18 cellular contexts compared by ENCODE assay signal in the genomic region with DNA sequence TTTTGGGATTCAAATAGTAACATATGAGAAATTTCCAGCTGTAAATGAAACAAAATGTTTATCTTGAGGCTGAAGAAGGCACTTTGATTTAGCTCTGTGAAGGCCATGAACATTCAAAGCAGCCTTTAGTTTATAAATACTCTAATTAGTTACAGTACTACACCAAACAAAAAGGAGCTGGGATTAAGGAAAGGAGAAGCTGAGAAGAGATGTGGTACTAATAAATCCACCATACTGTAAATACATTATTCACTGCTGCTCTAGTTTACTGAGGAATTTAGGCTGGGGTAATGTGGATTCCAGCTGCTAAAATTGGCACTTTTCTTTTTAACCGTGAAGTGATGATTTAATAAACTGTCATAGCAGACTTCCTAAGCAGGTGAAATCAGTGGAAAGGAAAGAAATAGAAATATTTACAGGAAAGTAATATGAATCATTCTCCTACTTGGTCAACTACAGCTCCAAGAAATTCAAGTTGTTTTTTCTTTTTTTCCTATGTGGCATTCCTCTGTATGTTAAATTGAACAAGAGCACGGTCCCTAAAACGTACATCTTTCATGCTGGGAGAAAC.
"Had no signal": no experiment of that assay in that cellular context is flagged by ENCODE, and none has a peak within 500 bp of the region (broad histone marks: within the 10 kb centered on the region; RNA-seq: fewer than 3 reads in every experiment).

No MANE protein-coding gene starts in this region.

- H3K27me3 ChIP-seq: ascending aorta, colonic mucosa, right atrium auricular region, transverse colon had no signal

- H3K27ac ChIP-seq: ascending aorta, colonic mucosa, epithelial cell of prostate, lower lobe of right lung, right atrium auricular region, transverse colon had no signal

- ATAC-seq: activated naive CD8-positive, alpha-beta T cell treated with anti-CD3 and anti-CD28 coated beads, Interleukin-2, amount 50 U/mL, for 24 hours; activated T-cell treated with anti-CD3 and anti-CD28 coated beads, Interleukin-2, amount 50 U/mL, for 72 hours; left cardiac atrium; lower lobe of right lung; stimulated activated naive B cell treated with anti-CD40 and anti-IgM and Interleukin-4, amounts not matched to agents 10 μg/mL and 1 μg/mL and 100 μg/mL, for 72 hours had no signal

- H3K9me3 ChIP-seq: ascending aorta, colonic mucosa, lower lobe of right lung, right atrium auricular region, transverse colon had no signal

- H3K4me3 ChIP-seq: ascending aorta, colonic mucosa, lower lobe of right lung, right atrium auricular region, transverse colon had no signal

- H3K36me3 ChIP-seq: ascending aorta, colonic mucosa, lower lobe of right lung, right atrium auricular region, transverse colon had no signal

- H3K4me1 ChIP-seq: ascending aorta, colonic mucosa, lower lobe of right lung, right atrium auricular region had no signal

- DNase-seq: activated CD4-positive, alpha-beta memory T cell treated with anti-CD3 and anti-CD28 coated beads for 36 hours; activated CD4-positive, alpha-beta T cell treated with anti-CD3 and anti-CD28 coated beads for 1 hour; activated gamma-delta T cell treated with Interleukin-2 at 50 U/mL for 16 hours; activated naive CD8-positive, alpha-beta T cell treated with anti-CD3 and anti-CD28 coated beads, Interleukin-2, amount 50 U/mL, for 24 hours; activated T-cell treated with anti-CD3 and anti-CD28 coated beads, Interleukin-2, amount 50 U/mL, for 72 hours; colonic mucosa; effector CD8-positive, alpha-beta T cell; left cardiac atrium; lower lobe of right lung; midbrain; stimulated activated CD4-positive, alpha-beta T cell treated with anti-CD3 and anti-CD28 coated beads, Interleukin-1b, Interleukin-23, amount 100 ng/mL, for 48 hours; stimulated activated naive B cell treated with anti-CD40 and anti-IgM and Interleukin-4, amounts not matched to agents 10 μg/mL and 1 μg/mL and 100 μg/mL, for 72 hours; substantia nigra; T1000; transverse colon had no signal
